In genomic region chr11:114044042-114044871, GRCh38 we compare ENCODE assay signal across 11 cellular contexts. TPM values are rescaled to one million over a fixed set of nuclear protein-coding genes. Genes with fewer than 3 reads are reported as not detected.
DNase-seq lines count a peak whose midpoint lies in the region; ATAC-seq and TF ChIP-seq lines count a peak whose summit lies in the region.
"Had no signal": no experiment of that assay in that cellular context is flagged by ENCODE, and none has a peak within 500 bp of the region (broad histone marks: within the 10 kb centered on the region; RNA-seq: fewer than 3 reads in every experiment).

No MANE protein-coding gene starts in this region.

- no peak overlapping the region for H3K4me3 Mint-ChIP-seq in neural crest cell
- H3K4me3 Mint-ChIP-seq: B cell had no signal

- no peaks in the 10 kb centered on the region for H3K36me3 Mint-ChIP-seq in neural crest cell (ENCODE audit: low read depth)

- peak overlapping the region; percentile 2 for H3K27ac Mint-ChIP-seq in neural crest cell (ENCODE audit: unreplicated experiment)

- no peak for TF ChIP-seq POLR2A in esophagus squamous epithelium (IDR thresholded peaks at IDR 0.05)

- no peaks in the 10 kb centered on the region for H3K27me3 Mint-ChIP-seq in neural crest cell (ENCODE audit: low read depth)

- H3K27ac ChIP-seq in A673 (ENCODE audit: low read depth, low read length, poor library complexity, severe bottlenecking), result no peak overlapping the region
- H3K27ac ChIP-seq in esophagus squamous epithelium, result peak overlapping the region in 3 of 4 donors; percentile 9 to 49 (median 33)
- H3K27ac ChIP-seq: SK-N-MC had no signal

- no peaks in the 10 kb centered on the region for H3K9me3 ChIP-seq in A673 (ENCODE audit: low read depth, low read length, poor library complexity, severe bottlenecking)
- no peaks in the 10 kb centered on the region for H3K9me3 ChIP-seq in esophagus squamous epithelium

- DNase-seq in A673 (ENCODE audit: low spot score) (peak; percentile 59), HEK293T (ENCODE audit: extremely low spot score) (peak; percentile 23), esophagus squamous epithelium (lab: John Stamatoyannopoulos, UW) (no peak), neural crest cell (ENCODE audit: low read depth, low spot score) (no peak), T1000 (lab: John Stamatoyannopoulos, UW) (no peak), NCI-H2171 (lab: John Stamatoyannopoulos, UW) (no peak)
- DNase-seq: activated CD4-positive, alpha-beta T cell treated with anti-CD3 and anti-CD28 coated beads, Interleukin-2, amount 50 U/mL, for 1 hour had no signal

- intact Hi-C loops in A673 (cut with micrococcal nuclease; ENCODE audit: unreplicated experiment) (no loop called here), esophagus squamous epithelium (cut with DNase I) (no loop called here)

- H3K27me3 ChIP-seq in A673 (replicated peaks; ENCODE audit: insufficient read depth, low read depth, low read length, poor library complexity), result no peaks in the 10 kb centered on the region
- no peaks in the 10 kb centered on the region for H3K27me3 ChIP-seq in esophagus squamous epithelium

- H3K4me1 Mint-ChIP-seq in neural crest cell, result peaks cover 30% of the 10 kb centered on the region

- no peaks in the 10 kb centered on the region for H3K4me1 ChIP-seq in A673 (ENCODE audit: insufficient read depth, low read length, poor library complexity, severe bottlenecking)
- peaks cover 0 to 14% (median 0%) of the 10 kb centered on the region in 3 donors for H3K4me1 ChIP-seq in esophagus squamous epithelium

- POLR2A ChIA-PET in A673 (lab: Charles Lee; ENCODE audit: low non-redundant PET), result interaction anchor here (0.5 kb wide), 1 partner anchor 1659 kb away, joined by 5 read pairs; no protein-coding TSS in a partner anchor
- POLR2A ChIA-PET in HEK293T (lab: Yijun Ruan, JAX), result interaction anchor here (1.1 kb wide), 1 partner anchor 16 kb away, joined by 3 read pairs; no protein-coding TSS in a partner anchor

- no peak overlapping the region for H3K4me3 ChIP-seq in A673 (ENCODE audit: low read depth, low read length, poor library complexity, severe bottlenecking)
- H3K4me3 ChIP-seq in esophagus squamous epithelium, result no peak overlapping the region
- H3K4me3 ChIP-seq: SK-N-MC had no signal

- TF ChIP-seq CTCF in A673 (conservative IDR thresholded peaks at IDR 0.05; ENCODE audit: low read depth, low read length), result no peak
- TF ChIP-seq CTCF in esophagus squamous epithelium (IDR thresholded peaks at IDR 0.05), result no peak
- TF ChIP-seq CTCF in neural crest cell (conservative IDR thresholded peaks at IDR 0.05), result no peak

- BruUV-seq in A673 (replicated peaks; lab: Mats Ljungman, UMichigan), result no TSS peak

- H3K9me3 Mint-ChIP-seq in neural crest cell, result no peaks in the 10 kb centered on the region

- ATAC-seq in HG03442 (IDR thresholded peaks at IDR 0.05; ENCODE audit: unreplicated experiment) (no peak), GM21381 (IDR thresholded peaks at IDR 0.05; ENCODE audit: unreplicated experiment) (no peak)

- CTCF ChIA-PET in A673 (lab: Charles Lee), result interaction anchor here (0.6 kb wide), 1 partner anchor 10 kb away, joined by 3 read pairs; no protein-coding TSS in a partner anchor
- CTCF ChIA-PET in HEK293T (lab: Yijun Ruan, JAX), result interaction anchor here (0.5 to 1.6 kb wide), 4 partner anchors 8 to 160 kb away, joined by 3 to 5 read pairs (median 4); no protein-coding TSS in a partner anchor

- 70 to 71% methylated on average over 9 to 10 of the region's 10 CpGs for WGBS in esophagus squamous epithelium, 2 donors

- H3K36me3 ChIP-seq in A673 (ENCODE audit: insufficient read depth, low read length, poor library complexity, severe bottlenecking) (no peaks in the 10 kb centered on the region), esophagus squamous epithelium (no peaks in the 10 kb centered on the region)

TF ChIP-seq in HEK293T, 16 proteins besides CTCF, POLR2A, EP300 and RAD21:
- TF ChIP-seq FOXA1 (IDR thresholded peaks at IDR 0.05), result no peak
- TF ChIP-seq SP1 (IDR thresholded peaks at IDR 0.05), result no peak
- TF ChIP-seq ZNF384 (IDR thresholded peaks at IDR 0.05), result no peak
- no peak for TF ChIP-seq ARNT (IDR thresholded peaks at IDR 0.05)
- no peak for TF ChIP-seq LEF1 (IDR thresholded peaks at IDR 0.05; ENCODE audit: borderline replicate concordance)
- TF ChIP-seq FOXM1 (IDR thresholded peaks at IDR 0.05; ENCODE audit: borderline replicate concordance), result no peak
- TF ChIP-seq SUZ12 (IDR thresholded peaks at IDR 0.05), result no peak
- no peak for TF ChIP-seq HDGF (IDR thresholded peaks at IDR 0.05; ENCODE audit: borderline replicate concordance)
- no peak for TF ChIP-seq L3MBTL2 (conservative IDR thresholded peaks at IDR 0.05)

RNA-seq across cellular contexts. Expression of gene ZBTB16, which starts 15.3 kb away (rescaled TPM):
- total RNA-seq in A673 (2021) (12.0 and 14.1 TPM in 2 replicates), esophagus squamous epithelium (100 to 1,000 TPM in 1 of 4 donors, 10 to 100 TPM in 3; 10.4 to 137 (median 18.8) TPM), neural crest cell (36.6 and 39.4 TPM in 2 replicates)

Comparison
In these comparisons a context has a peak if more than half of its experiments do, and no peak if none do; other contexts are left out.
1. DNase-seq: peak in A673 (single experiment) and HEK293T (single experiment); none in esophagus squamous epithelium (single experiment), neural crest cell (single experiment), T1000 (single experiment) and NCI-H2171 (single experiment).